In genomic region chr15:32427635-32428034, GRCh38 we compare ENCODE assay signal across 9 cellular contexts. TPM values are rescaled to one million over a fixed set of nuclear protein-coding genes. Genes with fewer than 3 reads are reported as not detected.
"Had no signal": no experiment of that assay in that cellular context is flagged by ENCODE, and none has a peak within 500 bp of the region (broad histone marks: within the 10 kb centered on the region; RNA-seq: fewer than 3 reads in every experiment).

No MANE protein-coding gene starts in this region.

RNA-seq across cellular contexts. Expression of gene GOLGA8K, which starts 24.5 kb away (rescaled TPM):
- total RNA-seq: left colon, progenitor cell of endocrine pancreas, right atrium auricular region, skeletal muscle tissue, smooth muscle cell had no signal
- polyA plus RNA-seq: immature natural killer cell, liver, smooth muscle cell had no signal

RNA-seq across cellular contexts. Expression of gene GOLGA8O, which starts 27.8 kb away (rescaled TPM):
- total RNA-seq: lower lobe of right lung, occipital lobe, progenitor cell of endocrine pancreas, right atrium auricular region had no signal
- polyA plus RNA-seq: smooth muscle cell had no signal
